ENCODE assay signal across 1 cellular context in genomic region chr6:106637718-106638341, GRCh38.
TF ChIP-seq lines count a peak whose summit lies in the region.

No MANE protein-coding gene starts in this region.

TF ChIP-seq in GM12878, 131 proteins besides CTCF, POLR2A, EP300 and RAD21 (continued from another document):
- TF ChIP-seq SPI1 (IDR thresholded peaks at IDR 0.05; ENCODE audit: borderline replicate concordance, insufficient read depth, low read depth, low read length) (peak; percentile 97), MYB (IDR thresholded peaks at IDR 0.05; ENCODE audit: borderline replicate concordance, low read depth, low read length) (no peak), DPF2 (IDR thresholded peaks at IDR 0.05) (peak; percentile 65), ZBTB4 (CRISPR knock-in tag; IDR thresholded peaks at IDR 0.05) (no peak), IRF4 (IDR thresholded peaks at IDR 0.05; ENCODE audit: low read depth, low read length) (peak; percentile 47; the same call in 1 of the 2 replicates), BHLHE40 (IDR thresholded peaks at IDR 0.05; ENCODE audit: borderline replicate concordance in 1 of 2, low read depth in 2 of 2, low read length in 1 of 2) (no peak), IKZF1 (conservative IDR thresholded peaks at IDR 0.05) (peak; percentile 52), CBX5 (IDR thresholded peaks at IDR 0.05; ENCODE audit: low read depth) (no peak), NFIC (IDR thresholded peaks at IDR 0.05; ENCODE audit: low read depth, low read length) (peak; percentile 73), ASH2L (IDR thresholded peaks at IDR 0.05; ENCODE audit: borderline replicate concordance, low read depth) (0 out of 2 replicates have a peak, but pooled peaks have one; percentile 39), ZBED1 (IDR thresholded peaks at IDR 0.05; ENCODE audit: borderline replicate concordance) (peak; percentile 57; the same call in 1 of the 2 replicates), POU2F2 (IDR thresholded peaks at IDR 0.05; ENCODE audit: borderline replicate concordance, low read depth, low read length) (peak; percentile 22; the same call in 1 of the 3 replicates), NBN (IDR thresholded peaks at IDR 0.05) (no peak)
